ENCODE assay signal across 22 cellular contexts in genomic region chr19:7312816-7313215, GRCh38.
"Had no signal": no experiment of that assay in that cellular context is flagged by ENCODE, and none has a peak within 500 bp of the region (broad histone marks: within the 10 kb centered on the region; RNA-seq: fewer than 3 reads in every experiment).

No MANE protein-coding gene starts in this region.

- H3K4me1 Mint-ChIP-seq: endodermal cell, neural progenitor cell had no signal

- H3K27me3 ChIP-seq: foreskin keratinocyte, hepatocyte, neural progenitor cell, pancreas, sigmoid colon had no signal

- FAIRE-seq: endothelial cell of umbilical vein, pancreas, urothelium cell line had no signal

- H3K4me3 ChIP-seq: coronary artery, hepatocyte, lower lobe of right lung, neural progenitor cell, pancreas, prostate gland, sigmoid colon, skin epidermis had no signal

- H3K27ac Mint-ChIP-seq: endodermal cell; memory B cell; natural killer cell treated with Interleukin-12 subunit alpha and Interleukin-12 subunit beta and Interleukin-15 and Interleukin-18, amount 100 ng/mL, for 72 hours; neural progenitor cell had no signal

- H3K79me2 ChIP-seq: hepatocyte had no signal

- H3K36me3 ChIP-seq: lower lobe of right lung, neural progenitor cell, pancreas, prostate gland, sigmoid colon had no signal

- H3K36me3 Mint-ChIP-seq: memory B cell; natural killer cell treated with Interleukin-12 subunit alpha and Interleukin-12 subunit beta and Interleukin-15 and Interleukin-18, amount 100 ng/mL, for 72 hours; neural progenitor cell had no signal

- H3K4me2 ChIP-seq: hepatocyte, neural progenitor cell had no signal

- H3K4me1 ChIP-seq: foreskin keratinocyte, lower lobe of right lung, neural progenitor cell, pancreas, prostate gland, sigmoid colon had no signal

- H3K9me3 ChIP-seq: lower lobe of right lung, pancreas, prostate gland had no signal

- DNase-seq: effector CD4-positive, alpha-beta T cell; endodermal cell; erythroblast; foreskin keratinocyte; left colon; lower lobe of right lung; midbrain; occipital lobe; pancreas; sigmoid colon; stimulated activated CD4-positive, alpha-beta T cell treated with anti-CD3 and anti-CD28 coated beads, Interleukin-12 subunit alpha, Interleukin-12 subunit beta, amount 100 ng/mL, for 4 hours; stimulated activated naive CD4-positive, alpha-beta T cell treated with Interleukin-2 at 50 U/mL for 16 hours; trophoblast cell had no signal

- H3K27ac ChIP-seq: coronary artery, foreskin keratinocyte, hepatocyte, lower lobe of right lung, neural progenitor cell, pancreas, prostate gland, sigmoid colon, skin epidermis had no signal

- H3K9ac ChIP-seq: neural progenitor cell had no signal

- H3K9me3 Mint-ChIP-seq: memory B cell; natural killer cell treated with Interleukin-12 subunit alpha and Interleukin-12 subunit beta and Interleukin-15 and Interleukin-18, amount 100 ng/mL, for 72 hours had no signal

- H3K4me3 Mint-ChIP-seq: endodermal cell; memory B cell; natural killer cell treated with Interleukin-12 subunit alpha and Interleukin-12 subunit beta and Interleukin-15 and Interleukin-18, amount 100 ng/mL, for 72 hours; neural progenitor cell had no signal

- ATAC-seq: foreskin keratinocyte; left colon; lower lobe of right lung; natural killer cell treated with Interleukin-12 subunit alpha and Interleukin-12 subunit beta and Interleukin-15 and Interleukin-18, amount 100 ng/mL, for 72 hours; pancreas had no signal

- H3K27me3 Mint-ChIP-seq: natural killer cell treated with Interleukin-12 subunit alpha and Interleukin-12 subunit beta and Interleukin-15 and Interleukin-18, amount 100 ng/mL, for 72 hours had no signal

- H2AFZ ChIP-seq: hepatocyte, neural progenitor cell had no signal
